9 cellular contexts compared by ENCODE assay signal in the genomic region with DNA sequence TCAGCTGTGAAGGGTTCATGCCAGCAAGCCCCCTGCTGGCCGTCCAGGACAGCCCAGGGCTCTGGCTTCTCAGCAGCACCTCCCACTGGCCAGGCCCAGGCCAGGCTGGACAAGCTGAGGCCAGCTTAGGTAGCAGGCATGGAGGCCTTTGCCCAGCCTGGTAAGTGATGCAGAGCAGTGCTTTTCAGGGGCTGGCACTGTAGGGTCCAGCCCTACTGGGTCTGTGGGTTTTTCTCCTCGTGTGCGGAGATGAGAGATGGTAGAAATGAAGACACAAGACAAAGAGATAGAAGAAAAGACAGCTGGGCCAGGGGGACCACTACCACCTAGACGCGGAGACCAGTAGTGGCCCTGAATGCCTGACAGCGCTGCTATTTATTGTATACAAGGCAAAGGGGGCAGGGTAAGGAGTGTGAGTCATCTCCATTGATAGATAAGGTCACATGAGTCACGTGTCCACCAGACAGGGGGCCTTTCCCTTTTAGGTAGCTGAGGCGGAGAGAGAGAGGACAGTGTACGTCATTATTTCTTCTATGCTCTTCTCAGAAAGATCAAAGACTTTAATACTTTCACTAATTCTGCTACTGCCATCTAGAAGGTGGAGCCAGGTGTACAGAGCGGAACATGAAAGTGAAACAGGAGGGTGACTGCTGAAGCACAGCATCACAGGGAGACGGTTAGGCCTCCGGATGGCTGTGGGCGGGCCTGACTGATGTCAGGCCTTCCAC. TPM values are rescaled to one million over a fixed set of nuclear protein-coding genes. Genes with fewer than 3 reads are reported as not detected.
DNase-seq lines count a peak whose midpoint lies in the region; ATAC-seq and TF ChIP-seq lines count a peak whose summit lies in the region.
"Not testable (repeated sequence)": the region's sequence is repeated elsewhere in the genome, so short reads cannot be mapped to it uniquely, and the experiment has no call there.
"Had no signal": no experiment of that assay in that cellular context is flagged by ENCODE, and none has a peak within 500 bp of the region (broad histone marks: within the 10 kb centered on the region; RNA-seq: fewer than 3 reads in every experiment).

No MANE protein-coding gene starts in this region.

- peak overlapping the region; percentile 76 for H3K27ac ChIP-seq in HUES48 (ENCODE audit: low read depth, low read length)
- H3K27ac ChIP-seq in esophagus squamous epithelium: peak overlapping the region; percentile 13 to 70 (median 58)

- H3K4me3 ChIP-seq in HUES48 (ENCODE audit: low read depth, low read length); esophagus squamous epithelium: not testable (repeated sequence)

- peak overlapping the region; percentile 83 for H3K27ac Mint-ChIP-seq in activated T-helper 17 cell treated with anti-CD3 and anti-CD28 coated beads, Interleukin-2, amount 50 U/mL, for 72 hours
- peak overlapping the region in 2 of 3 experiments; percentile 17 to 60 for H3K27ac Mint-ChIP-seq in nephron

- not testable (repeated sequence) for H3K4me1 ChIP-seq in HUES48 (ENCODE audit: control insufficient read depth, insufficient read depth, low read length)
- H3K4me1 ChIP-seq in esophagus squamous epithelium: peaks cover 4 to 31% (median 5%) of the 10 kb centered on the region in 3 donors

- peaks cover 61% of the 10 kb centered on the region for H3K36me3 ChIP-seq in HUES48 (ENCODE audit: control insufficient read depth, insufficient read depth, low read length)
- H3K36me3 ChIP-seq in esophagus squamous epithelium: peaks cover 16 to 81% (median 17%) of the 10 kb centered on the region in 3 donors

- peak overlapping the region; percentile 64 for H3K4me3 Mint-ChIP-seq in activated T-helper 17 cell treated with anti-CD3 and anti-CD28 coated beads, Interleukin-2, amount 50 U/mL, for 72 hours
- not testable (repeated sequence) for H3K4me3 Mint-ChIP-seq in nephron

- not testable (repeated sequence) for TF ChIP-seq POLR2A in esophagus squamous epithelium (IDR thresholded peaks at IDR 0.05)

- DNase-seq in EL (peak; percentile 57), SW480 (ENCODE audit: low spot score) (peak; percentile 97), esophagus squamous epithelium (lab: John Stamatoyannopoulos, UW) (peak; percentile 46)
- peak; percentile 46 to 71 for DNase-seq in stimulated activated CD8-positive, alpha-beta memory T cell treated with anti-CD3 and anti-CD28 coated beads, Interleukin-4, amount 100 ng/mL, for 4 hours (ENCODE audit: low read depth in 2 of 2, low spot score in 1 of 2)

- H3K27me3 ChIP-seq in HUES48 (ENCODE audit: control insufficient read depth, insufficient read depth, low read length); esophagus squamous epithelium: not testable (repeated sequence)

- intact Hi-C loops in esophagus squamous epithelium (cut with DNase I): not testable (repeated sequence)

- H3K9me3 ChIP-seq in HUES48 (ENCODE audit: control insufficient read depth, insufficient read depth, low read length); esophagus squamous epithelium: not testable (repeated sequence)

- not testable (repeated sequence) for H3K9me3 Mint-ChIP-seq in activated T-helper 17 cell treated with anti-CD3 and anti-CD28 coated beads, Interleukin-2, amount 50 U/mL, for 72 hours; nephron

- not testable (repeated sequence) for H3K9ac ChIP-seq in HUES48 (ENCODE audit: low read depth, low read length)

- H3K36me3 Mint-ChIP-seq in activated T-helper 17 cell treated with anti-CD3 and anti-CD28 coated beads, Interleukin-2, amount 50 U/mL, for 72 hours (ENCODE audit: low read depth): peaks cover 90% of the 10 kb centered on the region
- peaks cover 60% of the 10 kb centered on the region for H3K36me3 Mint-ChIP-seq in nephron (ENCODE audit: low read depth)

- 35 to 44% methylated on average over 8 of the region's 13 CpGs for WGBS in esophagus squamous epithelium, 2 donors

- TF ChIP-seq CTCF in esophagus squamous epithelium (IDR thresholded peaks at IDR 0.05) (peak in 4 of 6 experiments; percentile 16 to 31 (median 20)), nephron (IDR thresholded peaks at IDR 0.05; ENCODE audit: unreplicated experiment in 3 of 3) (peak; percentile 45 to 58 (median 47))

- not testable (repeated sequence) for H3K27me3 Mint-ChIP-seq in activated T-helper 17 cell treated with anti-CD3 and anti-CD28 coated beads, Interleukin-2, amount 50 U/mL, for 72 hours; nephron (ENCODE audit: low read depth)

- peak; percentile 74 for ATAC-seq in GM21619 (IDR thresholded peaks at IDR 0.05; ENCODE audit: unreplicated experiment)
- peak; percentile 90 for ATAC-seq in activated T-helper 17 cell treated with anti-CD3 and anti-CD28 coated beads, Interleukin-2, amount 50 U/mL, for 72 hours (replicated peaks)

- peaks cover 18% of the 10 kb centered on the region for H3K4me1 Mint-ChIP-seq in activated T-helper 17 cell treated with anti-CD3 and anti-CD28 coated beads, Interleukin-2, amount 50 U/mL, for 72 hours
- H3K4me1 Mint-ChIP-seq in nephron: not testable (repeated sequence)

RNA-seq across cellular contexts. Expression of gene PILRB, which starts 13.2 kb away (rescaled TPM):
- total RNA-seq in activated T-helper 17 cell treated with anti-CD3 and anti-CD28 coated beads, Interleukin-2, amount 50 U/mL, for 72 hours: 10 to 100 TPM; 36.5 to 63.4 TPM
- 10 to 100 TPM; 11.1 to 38.1 (median 25.7) TPM for total RNA-seq in esophagus squamous epithelium

RNA-seq across cellular contexts. Expression of gene PILRA, which starts 28.6 kb away (rescaled TPM):
- 1 to 10 TPM; 2.7 to 7.0 TPM for total RNA-seq in activated T-helper 17 cell treated with anti-CD3 and anti-CD28 coated beads, Interleukin-2, amount 50 U/mL, for 72 hours
- 1 to 10 TPM in 2 of 4 donors, under 1 TPM in 2; 0.61 to 5.0 (median 1.1) TPM for total RNA-seq in esophagus squamous epithelium

RNA-seq across cellular contexts. Expression of gene SPDYE3, which starts 37.2 kb away (rescaled TPM):
- total RNA-seq in activated T-helper 17 cell treated with anti-CD3 and anti-CD28 coated beads, Interleukin-2, amount 50 U/mL, for 72 hours: not detected
- total RNA-seq in esophagus squamous epithelium: not detected
- total RNA-seq: lower leg skin had no signal

Comparison
In these comparisons a context has a peak if more than half of its experiments do, and no peak if none do; other contexts are left out.
1. DNase-seq: peak in every context shown above with its lines; median percentile 97 in SW480; 58 in stimulated activated CD8-positive, alpha-beta memory T cell treated with anti-CD3 and anti-CD28 coated beads, Interleukin-4, amount 100 ng/mL, for 4 hours; 57 in EL; 46 in esophagus squamous epithelium.